In genomic region chr7:99665312-99665759, GRCh38 we compare ENCODE assay signal across 21 cellular contexts. TPM values are rescaled to one million over a fixed set of nuclear protein-coding genes. Genes with fewer than 3 reads are reported as not detected.
DNase-seq lines count a peak whose midpoint lies in the region; ATAC-seq and FAIRE-seq lines count a peak whose summit lies in the region.
"Had no signal": no experiment of that assay in that cellular context is flagged by ENCODE, and none has a peak within 500 bp of the region (broad histone marks: within the 10 kb centered on the region; RNA-seq: fewer than 3 reads in every experiment).

No MANE protein-coding gene starts in this region.

- POLR2A ChIA-PET in activated CD4-positive, alpha-beta T cell treated with anti-CD3 and anti-CD28 coated beads for 36 hours (lab: Charles Lee) = no interaction called here
- POLR2A ChIA-PET in activated CD4-positive, alpha-beta T cell treated with anti-CD3 and anti-CD28 coated beads, Interleukin-2, amount 10 ng/mL, durations not matched to agents 7 days and 5 days (lab: Charles Lee) = no interaction called here

- peaks cover 11% of the 10 kb centered on the region for H3K4me1 Mint-ChIP-seq in activated CD4-positive, alpha-beta T cell treated with anti-CD3 and anti-CD28 coated beads for 36 hours
- no peaks in the 10 kb centered on the region for H3K4me1 Mint-ChIP-seq in activated CD4-positive, alpha-beta T cell treated with anti-CD3 and anti-CD28 coated beads, Interleukin-2, amount 10 ng/mL, durations not matched to agents 7 days and 5 days
- H3K4me1 Mint-ChIP-seq in activated naive CD8-positive, alpha-beta T cell (ENCODE audit: low read depth) = peaks cover 8% of the 10 kb centered on the region
- peaks cover 13% of the 10 kb centered on the region for H3K4me1 Mint-ChIP-seq in activated naive CD8-positive, alpha-beta T cell treated with anti-CD3 and anti-CD28 coated beads for 36 hours
- peaks cover 16% of the 10 kb centered on the region for H3K4me1 Mint-ChIP-seq in activated naive CD8-positive, alpha-beta T cell treated with anti-CD3 and anti-CD28 coated beads, Interleukin-2, amount 50 U/mL, for 24 hours
- H3K4me1 Mint-ChIP-seq: H9 had no signal

- FAIRE-seq in GM19239 (lab: Jason Lieb, UNC) = no peak
- FAIRE-seq: G401.6 had no signal

- H3K4me3 Mint-ChIP-seq in activated CD4-positive, alpha-beta T cell treated with anti-CD3 and anti-CD28 coated beads for 36 hours = no peak overlapping the region
- no peak overlapping the region for H3K4me3 Mint-ChIP-seq in activated CD4-positive, alpha-beta T cell treated with anti-CD3 and anti-CD28 coated beads, Interleukin-2, amount 10 ng/mL, durations not matched to agents 7 days and 5 days
- no peak overlapping the region for H3K4me3 Mint-ChIP-seq in activated naive CD8-positive, alpha-beta T cell
- H3K4me3 Mint-ChIP-seq in activated naive CD8-positive, alpha-beta T cell treated with anti-CD3 and anti-CD28 coated beads for 36 hours = no peak overlapping the region
- no peak overlapping the region for H3K4me3 Mint-ChIP-seq in activated naive CD8-positive, alpha-beta T cell treated with anti-CD3 and anti-CD28 coated beads, Interleukin-2, amount 50 U/mL, for 24 hours
- H3K4me3 Mint-ChIP-seq: H9 had no signal

- no peaks in the 10 kb centered on the region for H3K27me3 Mint-ChIP-seq in activated CD4-positive, alpha-beta T cell treated with anti-CD3 and anti-CD28 coated beads for 36 hours
- H3K27me3 Mint-ChIP-seq in activated CD4-positive, alpha-beta T cell treated with anti-CD3 and anti-CD28 coated beads, Interleukin-2, amount 10 ng/mL, durations not matched to agents 7 days and 5 days = no peaks in the 10 kb centered on the region
- H3K27me3 Mint-ChIP-seq in activated naive CD8-positive, alpha-beta T cell = no peaks in the 10 kb centered on the region
- H3K27me3 Mint-ChIP-seq in activated naive CD8-positive, alpha-beta T cell treated with anti-CD3 and anti-CD28 coated beads for 36 hours = no peaks in the 10 kb centered on the region
- H3K27me3 Mint-ChIP-seq in activated naive CD8-positive, alpha-beta T cell treated with anti-CD3 and anti-CD28 coated beads, Interleukin-2, amount 50 U/mL, for 24 hours = no peaks in the 10 kb centered on the region

- CTCF ChIA-PET in activated CD4-positive, alpha-beta T cell treated with anti-CD3 and anti-CD28 coated beads for 36 hours (lab: Charles Lee) = no interaction called here
- CTCF ChIA-PET in activated CD4-positive, alpha-beta T cell treated with anti-CD3 and anti-CD28 coated beads, Interleukin-2, amount 10 ng/mL, durations not matched to agents 7 days and 5 days (lab: Charles Lee) = no interaction called here

- ATAC-seq in activated CD4-positive, alpha-beta T cell treated with anti-CD3 and anti-CD28 coated beads for 36 hours = peak; percentile 86
- peak; percentile 90 for ATAC-seq in activated naive CD8-positive, alpha-beta T cell treated with anti-CD3 and anti-CD28 coated beads, Interleukin-2, amount 50 U/mL, for 24 hours
- ATAC-seq in stimulated activated naive CD8-positive, alpha-beta T cell treated with anti-CD3 and anti-CD28 coated beads, Interleukin-15, Interleukin-2, amounts not matched to agents 100 U/mL and 50 U/mL, for 24 hours = peak; percentile 82

- no peaks in the 10 kb centered on the region for H3K9me3 Mint-ChIP-seq in activated CD4-positive, alpha-beta T cell treated with anti-CD3 and anti-CD28 coated beads for 36 hours (ENCODE audit: low read depth)
- no peaks in the 10 kb centered on the region for H3K9me3 Mint-ChIP-seq in activated CD4-positive, alpha-beta T cell treated with anti-CD3 and anti-CD28 coated beads, Interleukin-2, amount 10 ng/mL, durations not matched to agents 7 days and 5 days
- no peaks in the 10 kb centered on the region for H3K9me3 Mint-ChIP-seq in activated naive CD8-positive, alpha-beta T cell (ENCODE audit: low read depth)
- H3K9me3 Mint-ChIP-seq in activated naive CD8-positive, alpha-beta T cell treated with anti-CD3 and anti-CD28 coated beads for 36 hours = no peaks in the 10 kb centered on the region
- no peaks in the 10 kb centered on the region for H3K9me3 Mint-ChIP-seq in activated naive CD8-positive, alpha-beta T cell treated with anti-CD3 and anti-CD28 coated beads, Interleukin-2, amount 50 U/mL, for 24 hours

- intact Hi-C loops in activated CD4-positive, alpha-beta T cell treated with anti-CD3 and anti-CD28 coated beads for 36 hours (cut with DNase I, micrococcal nuclease) = no loop called here

- peak overlapping the region; percentile 39 for H3K27ac Mint-ChIP-seq in activated CD4-positive, alpha-beta T cell treated with anti-CD3 and anti-CD28 coated beads for 36 hours
- no peak overlapping the region for H3K27ac Mint-ChIP-seq in activated CD4-positive, alpha-beta T cell treated with anti-CD3 and anti-CD28 coated beads, Interleukin-2, amount 10 ng/mL, durations not matched to agents 7 days and 5 days
- H3K27ac Mint-ChIP-seq in activated naive CD8-positive, alpha-beta T cell = peak overlapping the region; percentile 56
- H3K27ac Mint-ChIP-seq in activated naive CD8-positive, alpha-beta T cell treated with anti-CD3 and anti-CD28 coated beads for 36 hours = no peak overlapping the region
- peak overlapping the region; percentile 40 for H3K27ac Mint-ChIP-seq in activated naive CD8-positive, alpha-beta T cell treated with anti-CD3 and anti-CD28 coated beads, Interleukin-2, amount 50 U/mL, for 24 hours
- H3K27ac Mint-ChIP-seq: H9 had no signal

- H3K36me3 Mint-ChIP-seq in activated CD4-positive, alpha-beta T cell treated with anti-CD3 and anti-CD28 coated beads for 36 hours (ENCODE audit: low read depth) = peaks cover 31% of the 10 kb centered on the region
- peaks cover 21% of the 10 kb centered on the region for H3K36me3 Mint-ChIP-seq in activated CD4-positive, alpha-beta T cell treated with anti-CD3 and anti-CD28 coated beads, Interleukin-2, amount 10 ng/mL, durations not matched to agents 7 days and 5 days (ENCODE audit: low read depth)
- H3K36me3 Mint-ChIP-seq in activated naive CD8-positive, alpha-beta T cell = peaks cover 29% of the 10 kb centered on the region
- H3K36me3 Mint-ChIP-seq in activated naive CD8-positive, alpha-beta T cell treated with anti-CD3 and anti-CD28 coated beads for 36 hours = peaks cover 39% of the 10 kb centered on the region
- H3K36me3 Mint-ChIP-seq in activated naive CD8-positive, alpha-beta T cell treated with anti-CD3 and anti-CD28 coated beads, Interleukin-2, amount 50 U/mL, for 24 hours (ENCODE audit: low read depth) = peaks cover 37% of the 10 kb centered on the region

- DNase-seq in activated CD4-positive, alpha-beta T cell treated with anti-CD3 and anti-CD28 coated beads for 36 hours = peak; percentile 27
- no peak for DNase-seq in activated CD4-positive, alpha-beta T cell treated with anti-CD3 and anti-CD28 coated beads, Interleukin-2, amount 10 ng/mL, durations not matched to agents 7 days and 5 days
- no peak for DNase-seq in activated naive CD8-positive, alpha-beta T cell treated with anti-CD3 and anti-CD28 coated beads for 36 hours
- DNase-seq in activated naive CD8-positive, alpha-beta T cell treated with anti-CD3 and anti-CD28 coated beads, Interleukin-2, amount 50 U/mL, for 24 hours = no peak
- no peak for DNase-seq in stimulated activated naive CD8-positive, alpha-beta T cell treated with anti-CD3 and anti-CD28 coated beads, Interleukin-15, Interleukin-2, amounts not matched to agents 100 U/mL and 50 U/mL, for 24 hours
- DNase-seq in GM19239 (ENCODE audit: insufficient read length, low spot score) (no peak), globus pallidus (ENCODE audit: low spot score) (no peak)
- DNase-seq: 8988T, COR-L47, H9, IMR-90, Kasumi-1, MG63, NCI-H1048, NCI-H1436, NCI-H2029, NCI-H2171, NCI-H526, PC-9 had no signal

RNA-seq across cellular contexts. Expression of gene CYP3A5, which starts 14.5 kb away (rescaled TPM):
- total RNA-seq in activated CD4-positive, alpha-beta T cell treated with anti-CD3 and anti-CD28 coated beads for 36 hours = not detected
- total RNA-seq in activated CD4-positive, alpha-beta T cell treated with anti-CD3 and anti-CD28 coated beads, Interleukin-2, amount 10 ng/mL, durations not matched to agents 7 days and 5 days = not detected
- not detected for total RNA-seq in activated naive CD8-positive, alpha-beta T cell treated with anti-CD3 and anti-CD28 coated beads for 36 hours
- total RNA-seq: H9, IMR-90 had no signal

RNA-seq across cellular contexts. Expression of gene ZSCAN25, which starts 48.6 kb away (rescaled TPM):
- total RNA-seq in activated CD4-positive, alpha-beta T cell treated with anti-CD3 and anti-CD28 coated beads for 36 hours = 10 to 100 TPM; 20.5 to 25.2 TPM
- total RNA-seq in activated CD4-positive, alpha-beta T cell treated with anti-CD3 and anti-CD28 coated beads, Interleukin-2, amount 10 ng/mL, durations not matched to agents 7 days and 5 days = 10 to 100 TPM; 28.5 to 31.1 TPM
- total RNA-seq in activated naive CD8-positive, alpha-beta T cell treated with anti-CD3 and anti-CD28 coated beads for 36 hours = 10 to 100 TPM; 29.7 to 30.1 TPM

Comparison
In these comparisons a context has a peak if more than half of its experiments do, and no peak if none do; other contexts are left out.
1. H3K27ac Mint-ChIP-seq: peak in activated CD4-positive, alpha-beta T cell treated with anti-CD3 and anti-CD28 coated beads for 36 hours (single experiment), activated naive CD8-positive, alpha-beta T cell (single experiment) and activated naive CD8-positive, alpha-beta T cell treated with anti-CD3 and anti-CD28 coated beads, Interleukin-2, amount 50 U/mL, for 24 hours (single experiment); none in activated CD4-positive, alpha-beta T cell treated with anti-CD3 and anti-CD28 coated beads, Interleukin-2, amount 10 ng/mL, durations not matched to agents 7 days and 5 days (single experiment) and activated naive CD8-positive, alpha-beta T cell treated with anti-CD3 and anti-CD28 coated beads for 36 hours (single experiment).
2. Peak in every context shown above with its lines, with median percentiles within 50 percentile points of each other: ATAC-seq.